In genomic region chr6:35916893-35917292, GRCh38 we compare ENCODE assay signal across 7 cellular contexts. TPM values are rescaled to one million over a fixed set of nuclear protein-coding genes. Genes with fewer than 3 reads are reported as not detected.
DNase-seq lines count a peak whose midpoint lies in the region; ATAC-seq and TF ChIP-seq lines count a peak whose summit lies in the region.
"Not testable (repeated sequence)": the region's sequence is repeated elsewhere in the genome, so short reads cannot be mapped to it uniquely, and the experiment has no call there.

No MANE protein-coding gene starts in this region.

- H3K79me2 ChIP-seq in OCI-LY3 (ENCODE audit: low read length): peaks cover 96% of the 10 kb centered on the region

- H3K4me3 ChIP-seq in BLaER1 treated with 17β-estradiol and CSF1 and Interleukin-3, amounts not matched to agents 10 nM and 100 nM; OCI-LY3 (ENCODE audit: low read length): not testable (repeated sequence)
- H3K4me3 ChIP-seq in HL-60 (replicated peaks; ENCODE audit: insufficient read depth, low read length): 0 out of 2 replicates have a peak overlapping the region, but pooled peaks have one; percentile 1

- H3K27ac ChIP-seq in BLaER1 treated with 17β-estradiol and CSF1 and Interleukin-3, amounts not matched to agents 10 nM and 100 nM; HL-60 (replicated peaks); OCI-LY3 (ENCODE audit: low read length): not testable (repeated sequence)

- intact Hi-C loops in activated CD4-positive, alpha-beta T cell treated with anti-CD3 and anti-CD28 coated beads for 36 hours (cut with DNase I, micrococcal nuclease); activated T-helper 1 cell treated with anti-CD3 and anti-CD28 coated beads, Interleukin-12 subunit alpha, Interleukin-12 subunit beta, Interleukin-2, Interleukin-4 antibody, amounts not matched to agents 30 ng/mL and 10 ng/mL and 1 ng/mL, durations not matched to agents 14 hours and 24 hours and 36 hours (cut with micrococcal nuclease): not testable (repeated sequence)
- intact Hi-C loops in MCF 10A (cut with micrococcal nuclease): loop anchor here (10.0 kb wide), 1 partner anchor 178 kb away; no protein-coding TSS in a partner anchor

- H3K36me3 Mint-ChIP-seq in activated CD4-positive, alpha-beta T cell treated with anti-CD3 and anti-CD28 coated beads for 36 hours (ENCODE audit: low read depth): peaks cover 46% of the 10 kb centered on the region
- peaks cover 53% of the 10 kb centered on the region for H3K36me3 Mint-ChIP-seq in activated T-helper 1 cell treated with anti-CD3 and anti-CD28 coated beads, Interleukin-12 subunit alpha, Interleukin-12 subunit beta, Interleukin-2, Interleukin-4 antibody, amounts not matched to agents 30 ng/mL and 10 ng/mL and 1 ng/mL, durations not matched to agents 14 hours and 24 hours and 36 hours (ENCODE audit: low read depth)
- H3K36me3 Mint-ChIP-seq in MCF 10A (ENCODE audit: insufficient read depth, unreplicated experiment) (peaks cover 57% of the 10 kb centered on the region), nephron progenitor cell (ENCODE audit: low read depth) (peaks cover 50% of the 10 kb centered on the region)

- POLR2A ChIA-PET in activated CD4-positive, alpha-beta T cell treated with anti-CD3 and anti-CD28 coated beads for 36 hours (lab: Charles Lee): interaction anchor here (0.6 to 1.1 kb wide), 4 partner anchors 8 to 1433 kb away, joined by 3 to 6 read pairs (median 4); no protein-coding TSS in a partner anchor
- POLR2A ChIA-PET in MCF 10A (lab: Yijun Ruan, JAX): interaction anchor here (0.6 to 3.2 kb wide), 11 partner anchors 8 to 178 kb away, joined by 3 to 13 read pairs (median 4); partner anchors contain the start of gene MAPK14

- not testable (repeated sequence) for H3K27me3 ChIP-seq in BLaER1 treated with 17β-estradiol and CSF1 and Interleukin-3, amounts not matched to agents 10 nM and 100 nM; HL-60 (ENCODE audit: insufficient read depth, poor library complexity, severe bottlenecking); OCI-LY3 (ENCODE audit: low read depth, low read length)

- H3K9me3 ChIP-seq in BLaER1 treated with 17β-estradiol and CSF1 and Interleukin-3, amounts not matched to agents 10 nM and 100 nM (replicated peaks in 1 of 11): peaks cover 11 to 38% (median 33%) of the 10 kb centered on the region in 11 experiments
- H3K9me3 ChIP-seq in OCI-LY3 (ENCODE audit: insufficient read depth, low read length): not testable (repeated sequence)

- not testable (repeated sequence) for H3K9me3 Mint-ChIP-seq in activated CD4-positive, alpha-beta T cell treated with anti-CD3 and anti-CD28 coated beads for 36 hours (ENCODE audit: low read depth); activated T-helper 1 cell treated with anti-CD3 and anti-CD28 coated beads, Interleukin-12 subunit alpha, Interleukin-12 subunit beta, Interleukin-2, Interleukin-4 antibody, amounts not matched to agents 30 ng/mL and 10 ng/mL and 1 ng/mL, durations not matched to agents 14 hours and 24 hours and 36 hours; MCF 10A (ENCODE audit: unreplicated experiment)
- H3K9me3 Mint-ChIP-seq in nephron progenitor cell: peaks cover 23% of the 10 kb centered on the region

- not testable (repeated sequence) for BruUV-seq in MCF 10A (replicated peaks; lab: Mats Ljungman, UMichigan)

- H4K20me1 ChIP-seq in BLaER1 treated with 17β-estradiol and CSF1 and Interleukin-3, amounts not matched to agents 10 nM and 100 nM: peaks cover 9 to 49% (median 35%) of the 10 kb centered on the region in 11 experiments; a peak in 20 of 22 replicates
- peaks cover 32% of the 10 kb centered on the region for H4K20me1 ChIP-seq in OCI-LY3 (ENCODE audit: insufficient read depth, low read length)

- ATAC-seq in activated CD4-positive, alpha-beta T cell treated with anti-CD3 and anti-CD28 coated beads for 36 hours: not testable (repeated sequence)

- H3K27me3 Mint-ChIP-seq in activated CD4-positive, alpha-beta T cell treated with anti-CD3 and anti-CD28 coated beads for 36 hours; activated T-helper 1 cell treated with anti-CD3 and anti-CD28 coated beads, Interleukin-12 subunit alpha, Interleukin-12 subunit beta, Interleukin-2, Interleukin-4 antibody, amounts not matched to agents 30 ng/mL and 10 ng/mL and 1 ng/mL, durations not matched to agents 14 hours and 24 hours and 36 hours (ENCODE audit: insufficient read depth); MCF 10A (ENCODE audit: insufficient read depth, unreplicated experiment); nephron progenitor cell (ENCODE audit: low read depth, poor library complexity): not testable (repeated sequence)

- peaks cover 44 to 64% (median 59%) of the 10 kb centered on the region in 11 experiments for H3K36me3 ChIP-seq in BLaER1 treated with 17β-estradiol and CSF1 and Interleukin-3, amounts not matched to agents 10 nM and 100 nM
- H3K36me3 ChIP-seq in OCI-LY3 (replicated peaks; ENCODE audit: low read depth, low read length): peaks cover 58% of the 10 kb centered on the region

- H3K4me3 Mint-ChIP-seq in activated CD4-positive, alpha-beta T cell treated with anti-CD3 and anti-CD28 coated beads for 36 hours; MCF 10A (ENCODE audit: unreplicated experiment): not testable (repeated sequence)
- H3K4me3 Mint-ChIP-seq in activated T-helper 1 cell treated with anti-CD3 and anti-CD28 coated beads, Interleukin-12 subunit alpha, Interleukin-12 subunit beta, Interleukin-2, Interleukin-4 antibody, amounts not matched to agents 30 ng/mL and 10 ng/mL and 1 ng/mL, durations not matched to agents 14 hours and 24 hours and 36 hours: peak overlapping the region; percentile 57
- peak overlapping the region; percentile 8 for H3K4me3 Mint-ChIP-seq in nephron progenitor cell

- H2AFZ ChIP-seq in OCI-LY3 (ENCODE audit: low read depth, low read length): not testable (repeated sequence)

- H3K9ac ChIP-seq in BLaER1 treated with 17β-estradiol and CSF1 and Interleukin-3, amounts not matched to agents 10 nM and 100 nM; OCI-LY3 (ENCODE audit: low read length): not testable (repeated sequence)

- peak overlapping the region; percentile 29 for H3K27ac Mint-ChIP-seq in activated CD4-positive, alpha-beta T cell treated with anti-CD3 and anti-CD28 coated beads for 36 hours
- H3K27ac Mint-ChIP-seq in activated T-helper 1 cell treated with anti-CD3 and anti-CD28 coated beads, Interleukin-12 subunit alpha, Interleukin-12 subunit beta, Interleukin-2, Interleukin-4 antibody, amounts not matched to agents 30 ng/mL and 10 ng/mL and 1 ng/mL, durations not matched to agents 14 hours and 24 hours and 36 hours; nephron progenitor cell: not testable (repeated sequence)
- H3K27ac Mint-ChIP-seq in MCF 10A (ENCODE audit: low read depth, unreplicated experiment): peak overlapping the region; percentile 35

- H3K4me2 ChIP-seq in BLaER1 treated with 17β-estradiol and CSF1 and Interleukin-3, amounts not matched to agents 10 nM and 100 nM: peak overlapping the region; percentile 73 to 94 (median 86); a peak in 14 of 22 replicates
- peak overlapping the region; percentile 81; the same call in 1 of the 2 replicates for H3K4me2 ChIP-seq in OCI-LY3 (ENCODE audit: low read length)

- peaks cover 23 to 38% (median 34%) of the 10 kb centered on the region in 10 experiments for H3K4me1 ChIP-seq in BLaER1 treated with 17β-estradiol and CSF1 and Interleukin-3, amounts not matched to agents 10 nM and 100 nM
- peaks cover 23% of the 10 kb centered on the region for H3K4me1 ChIP-seq in OCI-LY3 (ENCODE audit: low read length)

- TF ChIP-seq CTCF in HL-60 (IDR thresholded peaks at IDR 0.05; ENCODE audit: insufficient read depth, low read length); OCI-LY3 (IDR thresholded peaks at IDR 0.05; ENCODE audit: low read depth, low read length); MCF 10A (IDR thresholded peaks at IDR 0.05; ENCODE audit: unreplicated experiment); nephron progenitor cell (IDR thresholded peaks at IDR 0.05): not testable (repeated sequence)

- H3K4me1 Mint-ChIP-seq in activated CD4-positive, alpha-beta T cell treated with anti-CD3 and anti-CD28 coated beads for 36 hours: peaks cover 28% of the 10 kb centered on the region
- H3K4me1 Mint-ChIP-seq in activated T-helper 1 cell treated with anti-CD3 and anti-CD28 coated beads, Interleukin-12 subunit alpha, Interleukin-12 subunit beta, Interleukin-2, Interleukin-4 antibody, amounts not matched to agents 30 ng/mL and 10 ng/mL and 1 ng/mL, durations not matched to agents 14 hours and 24 hours and 36 hours (ENCODE audit: low read depth): peaks cover 35% of the 10 kb centered on the region
- peaks cover 20% of the 10 kb centered on the region for H3K4me1 Mint-ChIP-seq in MCF 10A (ENCODE audit: insufficient read depth, unreplicated experiment)
- peaks cover 41% of the 10 kb centered on the region for H3K4me1 Mint-ChIP-seq in nephron progenitor cell

- DNase-seq in HL-60 (ENCODE audit: low read depth in 1 of 2, low spot score in 1 of 2); activated CD4-positive, alpha-beta T cell treated with anti-CD3 and anti-CD28 coated beads for 36 hours; activated T-helper 1 cell treated with anti-CD3 and anti-CD28 coated beads, Interleukin-12 subunit alpha, Interleukin-12 subunit beta, Interleukin-2, Interleukin-4 antibody, amounts not matched to agents 30 ng/mL and 10 ng/mL and 1 ng/mL, durations not matched to agents 14 hours and 24 hours and 36 hours (ENCODE audit: low spot score); MCF 10A (ENCODE audit: unreplicated experiment); nephron progenitor cell: not testable (repeated sequence)

- CTCF ChIA-PET in activated CD4-positive, alpha-beta T cell treated with anti-CD3 and anti-CD28 coated beads for 36 hours (lab: Charles Lee): interaction anchor here (0.6 to 2.6 kb wide), 2 partner anchors 57 to 178 kb away, joined by 3 to 10 read pairs; no protein-coding TSS in a partner anchor
- CTCF ChIA-PET in MCF 10A (lab: Yijun Ruan, JAX): interaction anchor here (1.1 to 1.9 kb wide), 3 partner anchors 16 to 178 kb away, joined by 3 to 7 read pairs (median 4); no protein-coding TSS in a partner anchor

RNA-seq across cellular contexts. Expression of gene SRPK1, which starts 4.0 kb away (rescaled TPM):
- total RNA-seq in activated CD4-positive, alpha-beta T cell treated with anti-CD3 and anti-CD28 coated beads for 36 hours: 100 to 1,000 TPM; 100 to 118 TPM
- total RNA-seq in activated T-helper 1 cell treated with anti-CD3 and anti-CD28 coated beads, Interleukin-12 subunit alpha, Interleukin-12 subunit beta, Interleukin-2, Interleukin-4 antibody, amounts not matched to agents 30 ng/mL and 10 ng/mL and 1 ng/mL, durations not matched to agents 14 hours and 24 hours and 36 hours: 149 and 182 TPM in 2 replicates
- 80.7 and 83.9 TPM in 2 replicates for total RNA-seq in MCF 10A (2022)
